In genomic region chr21:45302082-45303061, GRCh38 we compare ENCODE assay signal across 9 cellular contexts. TPM values are rescaled to one million over a fixed set of nuclear protein-coding genes. Genes with fewer than 3 reads are reported as not detected.
A peak's percentile ranks its signal among the peaks of the same experiment; 100 is the strongest.
DNase-seq lines count a peak whose midpoint lies in the region; ATAC-seq and TF ChIP-seq lines count a peak whose summit lies in the region.
"Had no signal": no experiment of that assay in that cellular context is flagged by ENCODE, and none has a peak within 500 bp of the region (broad histone marks: within the 10 kb centered on the region; RNA-seq: fewer than 3 reads in every experiment).

No MANE protein-coding gene starts in this region.

- DNase-seq in SJCRH30 (no peak), left lung (peak; percentile 47 to 77), NCI-H2196 treated with DMSO at 0.1 percent for 48 hours (lab: John Stamatoyannopoulos, UW; ENCODE audit: unreplicated experiment) (no peak), Ammon's horn (ENCODE audit: low spot score) (no peak)
- peak; percentile 25 for DNase-seq in stimulated activated CD8-positive, alpha-beta memory T cell treated with anti-CD3 and anti-CD28 coated beads, Interleukin-12 subunit alpha, Interleukin-12 subunit beta, amount 100 ng/mL, for 1 hour (ENCODE audit: low read depth)
- DNase-seq: GDM1 had no signal

- H3K4me1 Mint-ChIP-seq in activated naive CD8-positive, alpha-beta T cell (ENCODE audit: low read depth), result peaks cover 11% of the 10 kb centered on the region

- no peak overlapping the region for H3K4me3 ChIP-seq in SJCRH30
- no peak overlapping the region for H3K4me3 ChIP-seq in left lung

- ATAC-seq in left lung (peak; percentile 27), GM19463 (IDR thresholded peaks at IDR 0.05; ENCODE audit: unreplicated experiment) (no peak), GM21717 (IDR thresholded peaks at IDR 0.05; ENCODE audit: unreplicated experiment) (no peak)

- H3K27ac Mint-ChIP-seq in activated naive CD8-positive, alpha-beta T cell, result peak overlapping the region; percentile 61

- H3K9me3 ChIP-seq in SJCRH30 (replicated peaks) (no peaks in the 10 kb centered on the region), left lung (no peaks in the 10 kb centered on the region)

- no peaks in the 10 kb centered on the region for H3K27me3 ChIP-seq in SJCRH30
- no peaks in the 10 kb centered on the region for H3K27me3 ChIP-seq in left lung

- TF ChIP-seq CTCF in left lung (IDR thresholded peaks at IDR 0.05), result no peak

- H3K4me3 Mint-ChIP-seq in activated naive CD8-positive, alpha-beta T cell, result peak overlapping the region; percentile 7

- H3K36me3 ChIP-seq in SJCRH30, result no peaks in the 10 kb centered on the region
- H3K36me3 ChIP-seq in left lung, result no peaks in the 10 kb centered on the region

- H3K36me3 Mint-ChIP-seq in activated naive CD8-positive, alpha-beta T cell, result no peaks in the 10 kb centered on the region

- no peaks in the 10 kb centered on the region for H3K9me3 Mint-ChIP-seq in activated naive CD8-positive, alpha-beta T cell (ENCODE audit: low read depth)

- no peaks in the 10 kb centered on the region for H3K27me3 Mint-ChIP-seq in activated naive CD8-positive, alpha-beta T cell

- H3K4me1 ChIP-seq in SJCRH30 (peaks cover 64% of the 10 kb centered on the region), left lung (peaks cover 25 to 36% of the 10 kb centered on the region in 2 donors)

- H3K27ac ChIP-seq in SJCRH30 (peak overlapping the region; percentile 88), left lung (peak overlapping the region; percentile 76 to 85)

- intact Hi-C loops in left lung (cut with DNase I), result no loop called here

RNA-seq across cellular contexts. Expression of gene POFUT2, which starts 14.7 kb away (rescaled TPM):
- 15.2 and 16.5 TPM in 2 replicates for total RNA-seq in SJCRH30 (2014; rRNA removed; shearing (Covaris generic))
- total RNA-seq in left lung, result 10 to 100 TPM; 31.6 to 35.1 TPM

Comparison
In these comparisons a context has a peak if more than half of its experiments do, and no peak if none do; other contexts are left out.
1. DNase-seq: peak in left lung (2 of 2) and stimulated activated CD8-positive, alpha-beta memory T cell treated with anti-CD3 and anti-CD28 coated beads, Interleukin-12 subunit alpha, Interleukin-12 subunit beta, amount 100 ng/mL, for 1 hour (single experiment); none in SJCRH30 (0 of 2), NCI-H2196 treated with DMSO at 0.1 percent for 48 hours (single experiment) and Ammon's horn (single experiment).